Comparison of ENCODE assay signal across 1 cellular context in the genomic region with DNA sequence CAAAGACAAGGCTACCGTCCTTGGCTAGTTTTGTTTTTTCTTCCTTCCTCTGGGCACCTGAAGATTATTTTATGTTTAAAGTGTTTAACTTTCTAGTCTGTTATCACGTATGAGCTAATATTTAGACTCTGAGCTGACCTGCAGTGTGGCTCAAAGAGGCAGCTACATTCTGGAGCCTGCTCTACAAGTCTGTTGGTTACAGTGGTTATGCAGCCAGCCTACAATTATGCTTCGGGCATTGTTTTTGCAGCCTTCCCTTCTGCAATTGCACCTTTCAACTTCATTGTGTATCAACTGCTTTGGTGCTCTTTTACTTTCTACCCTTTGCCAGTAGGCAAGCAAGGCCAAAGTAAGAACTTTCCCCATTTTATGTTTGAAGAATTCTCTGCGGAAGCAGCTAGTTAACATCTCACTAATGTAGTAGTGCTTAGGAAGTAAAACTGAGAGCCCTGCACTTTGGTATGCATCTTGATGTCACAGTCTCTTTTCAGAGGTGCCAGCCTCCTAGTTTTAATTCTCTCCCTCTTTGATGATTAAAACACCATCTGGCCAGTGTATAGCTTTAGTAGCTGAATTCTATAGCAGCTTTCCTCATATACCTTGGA.
TF ChIP-seq lines count a peak whose summit lies in the region.

No MANE protein-coding gene starts in this region.

TF ChIP-seq in WTC11, 78 proteins besides CTCF, POLR2A, EP300 and RAD21:
- TF ChIP-seq JAZF1 (CRISPR knock-in tag; IDR thresholded peaks at IDR 0.05) (no peak), ZNF138 (CRISPR knock-in tag; conservative IDR thresholded peaks at IDR 0.05) (no peak)
